In genomic region chr1:233479026-233479890, GRCh38 we compare ENCODE assay signal across 14 cellular contexts.
"Had no signal": no experiment of that assay in that cellular context is flagged by ENCODE, and none has a peak within 500 bp of the region (broad histone marks: within the 10 kb centered on the region; RNA-seq: fewer than 3 reads in every experiment).

No MANE protein-coding gene starts in this region.

- ATAC-seq: activated CD8-positive, alpha-beta T cell treated with anti-CD3 and anti-CD28 coated beads for 36 hours; naive thymus-derived CD4-positive, alpha-beta T cell; stimulated activated memory B cell treated with anti-CD40 and anti-IgM and Interleukin-4, amounts not matched to agents 10 μg/mL and 1 μg/mL and 100 μg/mL, for 72 hours had no signal

- H3K4me3 ChIP-seq: lung, transverse colon had no signal

- H3K27me3 ChIP-seq: neutrophil, transverse colon had no signal

- H3K4me1 ChIP-seq: transverse colon had no signal

- DNase-seq: activated CD4-positive, alpha-beta T cell treated with anti-CD3 and anti-CD28 coated beads for 4 hours; activated CD8-positive, alpha-beta memory T cell treated with anti-CD3 and anti-CD28 coated beads, Interleukin-2, amount 50 U/mL, for 4 hours; activated CD8-positive, alpha-beta T cell treated with anti-CD3 and anti-CD28 coated beads for 36 hours; activated gamma-delta T cell treated with Interleukin-2 at 50 U/mL for 16 hours; activated naive CD8-positive, alpha-beta T cell treated with anti-CD3 and anti-CD28 coated beads for 36 hours; activated T-cell treated with anti-CD3 and anti-CD28 coated beads, Interleukin-2, amount 50 U/mL, for 72 hours; naive thymus-derived CD4-positive, alpha-beta T cell; posterior cingulate gyrus; right cardiac atrium; T-helper 9 cell; transverse colon had no signal

- H3K27ac ChIP-seq: neutrophil, transverse colon had no signal

- H3K9me3 ChIP-seq: neutrophil, transverse colon had no signal

- H3K36me3 ChIP-seq: neutrophil, transverse colon had no signal
